Comparison of ENCODE assay signal across 24 cellular contexts in genomic region chr10:3169738-3170137, GRCh38.
"Had no signal": no experiment of that assay in that cellular context is flagged by ENCODE, and none has a peak within 500 bp of the region (broad histone marks: within the 10 kb centered on the region; RNA-seq: fewer than 3 reads in every experiment).

No MANE protein-coding gene starts in this region.

- H3K4me3 ChIP-seq: esophagus squamous epithelium, lower lobe of right lung, right atrium auricular region, skin epidermis, thoracic aorta, upper lobe of left lung had no signal

- H3K27me3 ChIP-seq: esophagus squamous epithelium, right atrium auricular region, upper lobe of left lung had no signal

- FAIRE-seq: astrocyte, bronchial epithelial cell, islet of Langerhans had no signal

- H3K27ac Mint-ChIP-seq: activated CD4-positive, alpha-beta memory T cell treated with anti-CD3 and anti-CD28 coated beads, Interleukin-2, amount 10 ng/mL, durations not matched to agents 7 days and 5 days; dendritic cell treated with granulocyte-macrophage colony-stimulating factor and Interleukin-4, amounts not matched to agents 40 ng/mL and 50 ng/mL, for 4 days; mesothelial cell of epicardium; progenitor cell of endocrine pancreas; stimulated activated naive CD8-positive, alpha-beta T cell treated with anti-CD3 and anti-CD28 coated beads, Interleukin-15, amount 100 ng/mL, for 72 hours had no signal

- H3K9me3 Mint-ChIP-seq: activated CD4-positive, alpha-beta memory T cell treated with anti-CD3 and anti-CD28 coated beads, Interleukin-2, amount 10 ng/mL, durations not matched to agents 7 days and 5 days; activated T-cell treated with anti-CD3 and anti-CD28 coated beads, Interleukin-2, amount 50 U/mL, for 4 hours; dendritic cell treated with granulocyte-macrophage colony-stimulating factor and Interleukin-4, amounts not matched to agents 40 ng/mL and 50 ng/mL, for 4 days; mesothelial cell of epicardium; nephron progenitor cell; stimulated activated naive CD8-positive, alpha-beta T cell treated with anti-CD3 and anti-CD28 coated beads, Interleukin-15, amount 100 ng/mL, for 72 hours had no signal

- H3K4me3 Mint-ChIP-seq: activated CD4-positive, alpha-beta memory T cell treated with anti-CD3 and anti-CD28 coated beads, Interleukin-2, amount 10 ng/mL, durations not matched to agents 7 days and 5 days; activated T-cell treated with anti-CD3 and anti-CD28 coated beads, Interleukin-2, amount 50 U/mL, for 4 hours; dendritic cell treated with granulocyte-macrophage colony-stimulating factor and Interleukin-4, amounts not matched to agents 40 ng/mL and 50 ng/mL, for 4 days; mesothelial cell of epicardium; nephron progenitor cell; stimulated activated naive CD8-positive, alpha-beta T cell treated with anti-CD3 and anti-CD28 coated beads, Interleukin-15, amount 100 ng/mL, for 72 hours had no signal

- DNase-seq: activated CD4-positive, alpha-beta memory T cell treated with anti-CD3 and anti-CD28 coated beads, Interleukin-2, amount 10 ng/mL, durations not matched to agents 7 days and 5 days; activated CD4-positive, alpha-beta T cell treated with anti-CD3 and anti-CD28 coated beads for 48 hours; activated CD4-positive, CD25-positive, alpha-beta regulatory T cell; activated effector memory CD4-positive, alpha-beta T cell treated with Interleukin-2 at 50 U/mL for 16 hours; activated naive CD4-positive, alpha-beta T cell treated with anti-CD3 and anti-CD28 coated beads, Interleukin-2, amount 50 U/mL, for 16 hours; activated T-cell treated with anti-CD3 and anti-CD28 coated beads, Interleukin-2, amount 50 U/mL, for 4 hours; effector memory CD4-positive, alpha-beta T cell; esophagus squamous epithelium; lower lobe of right lung; nephron progenitor cell; stimulated activated CD4-positive, alpha-beta T cell treated with anti-CD3 and anti-CD28 coated beads, Interleukin-15, amount 100 ng/mL, for 24 hours; stimulated activated CD4-positive, alpha-beta T cell treated with anti-CD3 and anti-CD28 coated beads, Interleukin-4, amount 100 ng/mL, for 1 hour; stimulated activated naive CD8-positive, alpha-beta T cell treated with anti-CD3 and anti-CD28 coated beads, Interleukin-15, amount 100 ng/mL, for 72 hours; T1000; upper lobe of left lung had no signal

- ATAC-seq: activated T-cell treated with anti-CD3 and anti-CD28 coated beads, Interleukin-2, amount 50 U/mL, for 4 hours; lower lobe of right lung; stimulated activated naive CD8-positive, alpha-beta T cell treated with anti-CD3 and anti-CD28 coated beads, Interleukin-15, amount 100 ng/mL, for 72 hours had no signal

- H3K27me3 Mint-ChIP-seq: dendritic cell treated with granulocyte-macrophage colony-stimulating factor and Interleukin-4, amounts not matched to agents 40 ng/mL and 50 ng/mL, for 4 days; progenitor cell of endocrine pancreas; stimulated activated naive CD8-positive, alpha-beta T cell treated with anti-CD3 and anti-CD28 coated beads, Interleukin-15, amount 100 ng/mL, for 72 hours had no signal

- H3K27ac ChIP-seq: esophagus squamous epithelium, lower lobe of right lung, right atrium auricular region, skin epidermis, thoracic aorta, upper lobe of left lung had no signal

- H3K9me3 ChIP-seq: esophagus squamous epithelium, lower lobe of right lung, right atrium auricular region, thoracic aorta, upper lobe of left lung had no signal
